14 cellular contexts compared by ENCODE assay signal in the genomic region with DNA sequence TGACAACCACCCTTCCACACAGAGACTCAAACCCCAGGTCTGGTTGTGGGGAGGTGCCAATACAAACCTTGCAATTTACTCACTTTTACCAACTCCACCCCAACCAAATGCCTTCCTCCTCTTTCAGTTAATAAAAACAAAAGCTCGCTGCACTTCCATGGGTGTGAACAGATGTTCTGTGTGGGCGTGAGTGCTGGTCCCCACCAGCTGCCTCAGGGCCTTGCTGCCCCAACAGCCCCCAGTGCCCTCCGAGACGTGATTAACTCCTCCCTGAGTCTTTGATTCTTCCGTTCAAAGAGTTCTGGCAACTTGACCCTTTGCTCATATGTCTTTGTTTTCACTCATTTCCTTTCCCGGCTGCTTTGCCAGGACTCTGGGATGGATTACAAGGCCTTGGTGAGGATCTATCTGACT.
DNase-seq lines count a peak whose midpoint lies in the region; ATAC-seq, FAIRE-seq and TF ChIP-seq lines count a peak whose summit lies in the region.
"Had no signal": no experiment of that assay in that cellular context is flagged by ENCODE, and none has a peak within 500 bp of the region (broad histone marks: within the 10 kb centered on the region; RNA-seq: fewer than 3 reads in every experiment).

No MANE protein-coding gene starts in this region.

- H3K27ac Mint-ChIP-seq in T-cell = peak overlapping the region; percentile 83 to 84

- H3K4me3 ChIP-seq in endothelial cell of umbilical vein (replicated peaks in 1 of 3; ENCODE audit: insufficient read depth in 1 of 3, low read depth in 1 of 3, low read length in 3 of 3) (no peak overlapping the region), skeletal muscle satellite cell (ENCODE audit: low read length) (no peak overlapping the region)
- H3K4me3 ChIP-seq: right atrium auricular region had no signal

- no TSS peak for BruUV-seq in endothelial cell of umbilical vein (replicated peaks; lab: Mats Ljungman, UMichigan)

- POLR2A ChIA-PET in T-cell (lab: Charles Lee) = interaction anchor here in 1 of 2 donors (0.5 to 1.5 kb wide), 3 partner anchors 241 to 429 kb away, joined by 4 to 8 read pairs (median 7); no protein-coding TSS in a partner anchor
- POLR2A ChIA-PET in endothelial cell of umbilical vein (lab: Charles Lee) = no interaction called here

- dilution Hi-C loops in endothelial cell of umbilical vein (cut with MboI; ENCODE audit: extremely low pct_ligation_motif_present, low sequenced_read_pairs) = no loop called here

- intact Hi-C loops in endothelial cell of umbilical vein (cut with micrococcal nuclease) = loop anchor here (5.0 kb wide), 3 partner anchors 350 to 1375 kb away; no protein-coding TSS in a partner anchor

- no peak overlapping the region for H3K27ac ChIP-seq in endothelial cell of umbilical vein (ENCODE audit: insufficient read depth, low read depth, low read length)
- H3K27ac ChIP-seq: right atrium auricular region, VCaP had no signal

- H3K9me1 ChIP-seq in endothelial cell of umbilical vein (replicated peaks; ENCODE audit: control insufficient read depth, extremely low read depth, insufficient read depth, low read length) = no peaks in the 10 kb centered on the region

- peak; percentile 76 for FAIRE-seq in endothelial cell of umbilical vein (lab: Jason Lieb, UNC)

- H2AFZ ChIP-seq in endothelial cell of umbilical vein (ENCODE audit: low read depth, low read length) = peak overlapping the region; percentile 61

- ATAC-seq in T-cell (replicated peaks in 1 of 4) (peak in 1 of 4 experiments; percentile 32), GM21390 (IDR thresholded peaks at IDR 0.05; ENCODE audit: unreplicated experiment) (no peak)
- ATAC-seq: left colon, Panc1 had no signal

- no peaks in the 10 kb centered on the region for H3K36me3 Mint-ChIP-seq in T-cell

- H3K9me3 Mint-ChIP-seq in T-cell = no peaks in the 10 kb centered on the region

- DNase-seq in activated CD8-positive, alpha-beta memory T cell treated with anti-CD3 and anti-CD28 coated beads for 24 hours = peak; percentile 59
- no peak for DNase-seq in activated CD8-positive, alpha-beta memory T cell treated with anti-CD3 and anti-CD28 coated beads, Interleukin-2, amount 50 U/mL, for 4 hours
- DNase-seq in T-cell = no peak
- DNase-seq in endothelial cell of umbilical vein (ENCODE audit: low read depth, low spot score) = peak; percentile 81
- no peak for DNase-seq in NCI-H2107 (lab: John Stamatoyannopoulos, UW)
- no peak for DNase-seq in nucleus accumbens (lab: John Stamatoyannopoulos, UW)
- DNase-seq: amygdala, left colon, NCI-H1436 had no signal

- H3K9ac ChIP-seq in endothelial cell of umbilical vein (replicated peaks; ENCODE audit: extremely low read depth, insufficient read depth, low read length) (no peak overlapping the region), skeletal muscle satellite cell (ENCODE audit: low read depth, low read length) (no peak overlapping the region)

- peak overlapping the region in 2 of 3 donors; percentile 38 to 40 for H3K4me3 Mint-ChIP-seq in T-cell

- no peaks in the 10 kb centered on the region for H3K79me2 ChIP-seq in endothelial cell of umbilical vein (ENCODE audit: control insufficient read depth, insufficient read depth, low read length)

- no peaks in the 10 kb centered on the region for H3K36me3 ChIP-seq in endothelial cell of umbilical vein (ENCODE audit: control insufficient read depth in 2 of 2, extremely low read depth in 1 of 2, insufficient read depth in 2 of 2, low read length in 2 of 2)
- no peaks in the 10 kb centered on the region for H3K36me3 ChIP-seq in skeletal muscle satellite cell (ENCODE audit: insufficient read depth, low read length)
- H3K36me3 ChIP-seq: right atrium auricular region had no signal

- CTCF ChIA-PET in T-cell (lab: Charles Lee) (interaction anchor here (0.6 to 14.1 kb wide), 8 partner anchors 8 to 463 kb away, joined by 3 to 287 read pairs (median 4); no protein-coding TSS in a partner anchor), endothelial cell of umbilical vein (lab: Charles Lee) (interaction anchor here (0.9 to 3.7 kb wide), 8 partner anchors 20 to 1388 kb away, joined by 3 to 54 read pairs (median 4); no protein-coding TSS in a partner anchor)

- H3K27me3 Mint-ChIP-seq in T-cell = no peaks in the 10 kb centered on the region

- no peak for TF ChIP-seq POLR2A in endothelial cell of umbilical vein (IDR thresholded peaks at IDR 0.05; ENCODE audit: low read depth, low read length)

- H3K4me1 Mint-ChIP-seq in T-cell = peaks cover 44 to 60% (median 54%) of the 10 kb centered on the region in 3 donors

- H3K27me3 ChIP-seq in endothelial cell of umbilical vein (ENCODE audit: control insufficient read depth in 2 of 2, insufficient read depth in 2 of 2, low read length in 2 of 2) (peaks cover 0 to 2% of the 10 kb centered on the region in 2 experiments), skeletal muscle satellite cell (ENCODE audit: control insufficient read depth, insufficient read depth, low read length) (no peaks in the 10 kb centered on the region)
- H3K27me3 ChIP-seq: right atrium auricular region had no signal

- no peaks in the 10 kb centered on the region for H4K20me1 ChIP-seq in endothelial cell of umbilical vein (replicated peaks; ENCODE audit: control insufficient read depth, extremely low read depth, insufficient read depth, low read length)

- H3K4me1 ChIP-seq in endothelial cell of umbilical vein (ENCODE audit: control insufficient read depth, extremely low read depth, insufficient read depth, low read length) = peaks cover 7% of the 10 kb centered on the region
- no peaks in the 10 kb centered on the region for H3K4me1 ChIP-seq in skeletal muscle satellite cell (ENCODE audit: control insufficient read depth, insufficient read depth, low read length)
- H3K4me1 ChIP-seq: right atrium auricular region had no signal

- H3K9me3 ChIP-seq in endothelial cell of umbilical vein (replicated peaks; ENCODE audit: control insufficient read depth, insufficient read depth, low read length) = no peaks in the 10 kb centered on the region
- H3K9me3 ChIP-seq in skeletal muscle satellite cell (replicated peaks; ENCODE audit: low read length) = no peaks in the 10 kb centered on the region
- H3K9me3 ChIP-seq: right atrium auricular region had no signal

- no peak for TF ChIP-seq CTCF in endothelial cell of umbilical vein (IDR thresholded peaks at IDR 0.05; ENCODE audit: extremely low read depth in 1 of 2, insufficient read depth in 1 of 2, low read depth in 1 of 2, low read length in 2 of 2)

- peak overlapping the region; percentile 27 for H3K4me2 ChIP-seq in endothelial cell of umbilical vein (ENCODE audit: insufficient read depth, low read length)
- H3K4me2 ChIP-seq in skeletal muscle satellite cell (ENCODE audit: low read length) = peak overlapping the region; percentile 31

TF ChIP-seq in endothelial cell of umbilical vein, 7 proteins besides CTCF, POLR2A, EP300 and RAD21:
- TF ChIP-seq MYC (IDR thresholded peaks at IDR 0.05; ENCODE audit: low read depth, low read length) (no peak), POLR2AphosphoS5 (IDR thresholded peaks at IDR 0.05; ENCODE audit: insufficient read depth, low read depth, low read length) (no peak)
- TF ChIP-seq, protein P1, sequence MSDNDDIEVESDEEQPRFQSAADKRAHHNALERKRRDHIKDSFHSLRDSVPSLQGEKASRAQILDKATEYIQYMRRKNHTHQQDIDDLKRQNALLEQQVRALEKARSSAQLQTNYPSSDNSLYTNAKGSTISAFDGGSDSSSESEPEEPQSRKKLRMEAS (IDR thresholded peaks at IDR 0.05; ENCODE audit: insufficient read depth, insufficient read length) = no peak

Comparison
In these comparisons a context has a peak if more than half of its experiments do, and no peak if none do; other contexts are left out.
1. DNase-seq: peak in activated CD8-positive, alpha-beta memory T cell treated with anti-CD3 and anti-CD28 coated beads for 24 hours (single experiment) and endothelial cell of umbilical vein (single experiment); none in activated CD8-positive, alpha-beta memory T cell treated with anti-CD3 and anti-CD28 coated beads, Interleukin-2, amount 50 U/mL, for 4 hours (single experiment), T-cell (0 of 34), NCI-H2107 (single experiment) and nucleus accumbens (0 of 56).